8 cellular contexts compared by ENCODE assay signal in genomic region chr5:141558150-141558549, GRCh38.
DNase-seq lines count a peak whose midpoint lies in the region; ATAC-seq and TF ChIP-seq lines count a peak whose summit lies in the region.

No MANE protein-coding gene starts in this region.

- H3K4me3 ChIP-seq in tibial nerve, result no peak overlapping the region

- TF ChIP-seq POLR2A in tibial nerve (IDR thresholded peaks at IDR 0.05), result no peak

- peak overlapping the region; percentile 25 for H3K27ac Mint-ChIP-seq in activated naive CD4-positive, alpha-beta T cell treated with anti-CD3 and anti-CD28 coated beads, Interleukin-2, amount 10 ng/mL, durations not matched to agents 7 days and 5 days
- peak overlapping the region; percentile 85 for H3K27ac Mint-ChIP-seq in activated T-helper 17 cell treated with anti-CD3 and anti-CD28 coated beads, Interleukin-2, amount 50 U/mL, for 72 hours

- H3K36me3 ChIP-seq in tibial nerve, result peaks cover 0 to 5% (median 0%) of the 10 kb centered on the region in 3 donors

- peaks cover 71% of the 10 kb centered on the region for H3K36me3 Mint-ChIP-seq in activated naive CD4-positive, alpha-beta T cell treated with anti-CD3 and anti-CD28 coated beads, Interleukin-2, amount 10 ng/mL, durations not matched to agents 7 days and 5 days
- H3K36me3 Mint-ChIP-seq in activated T-helper 17 cell treated with anti-CD3 and anti-CD28 coated beads, Interleukin-2, amount 50 U/mL, for 72 hours (ENCODE audit: low read depth), result peaks cover 96% of the 10 kb centered on the region

- H3K4me3 Mint-ChIP-seq in activated naive CD4-positive, alpha-beta T cell treated with anti-CD3 and anti-CD28 coated beads, Interleukin-2, amount 10 ng/mL, durations not matched to agents 7 days and 5 days, result no peak overlapping the region
- H3K4me3 Mint-ChIP-seq in activated T-helper 17 cell treated with anti-CD3 and anti-CD28 coated beads, Interleukin-2, amount 50 U/mL, for 72 hours, result no peak overlapping the region

- H3K9me3 ChIP-seq in tibial nerve, result no peaks in the 10 kb centered on the region

- peak overlapping the region; percentile 28 to 92 (median 68) for H3K27ac ChIP-seq in tibial nerve

- DNase-seq in activated naive CD4-positive, alpha-beta T cell treated with anti-CD3 and anti-CD28 coated beads, Interleukin-2, amount 10 ng/mL, durations not matched to agents 7 days and 5 days, result no peak
- DNase-seq in activated naive CD4-positive, alpha-beta T cell treated with anti-CD3 and anti-CD28 coated beads, Interleukin-2, amount 50 U/mL, for 16 hours, result no peak
- DNase-seq in iris pigment epithelial cell (ENCODE audit: low read depth) (peak; percentile 9), tibial nerve (ENCODE audit: low spot score in 2 of 2) (no peak), NCI-H1436 (lab: John Stamatoyannopoulos, UW) (no peak), putamen (ENCODE audit: low spot score) (no peak), NCI-H82 treated with DMSO at 0.1 percent for 48 hours (lab: John Stamatoyannopoulos, UW; ENCODE audit: unreplicated experiment) (no peak)

- no peak for TF ChIP-seq EP300 in tibial nerve (IDR thresholded peaks at IDR 0.05)

- H3K4me1 ChIP-seq in tibial nerve, result peaks cover 0 to 41% (median 11%) of the 10 kb centered on the region in 4 donors

- no peaks in the 10 kb centered on the region for H3K27me3 ChIP-seq in tibial nerve

- peaks cover 18% of the 10 kb centered on the region for H3K4me1 Mint-ChIP-seq in activated naive CD4-positive, alpha-beta T cell treated with anti-CD3 and anti-CD28 coated beads, Interleukin-2, amount 10 ng/mL, durations not matched to agents 7 days and 5 days
- H3K4me1 Mint-ChIP-seq in activated T-helper 17 cell treated with anti-CD3 and anti-CD28 coated beads, Interleukin-2, amount 50 U/mL, for 72 hours, result peaks cover 23% of the 10 kb centered on the region

- H3K9me3 Mint-ChIP-seq in activated naive CD4-positive, alpha-beta T cell treated with anti-CD3 and anti-CD28 coated beads, Interleukin-2, amount 10 ng/mL, durations not matched to agents 7 days and 5 days, result no peaks in the 10 kb centered on the region
- H3K9me3 Mint-ChIP-seq in activated T-helper 17 cell treated with anti-CD3 and anti-CD28 coated beads, Interleukin-2, amount 50 U/mL, for 72 hours, result no peaks in the 10 kb centered on the region

- ATAC-seq in activated T-helper 17 cell treated with anti-CD3 and anti-CD28 coated beads, Interleukin-2, amount 50 U/mL, for 72 hours (replicated peaks), result no peak

- CTCF ChIA-PET in activated naive CD4-positive, alpha-beta T cell treated with anti-CD3 and anti-CD28 coated beads, Interleukin-2, amount 10 ng/mL, durations not matched to agents 7 days and 5 days (lab: Charles Lee), result interaction anchor here (0.6 to 4.2 kb wide), 29 partner anchors 9 to 474 kb away, joined by 3 to 39 read pairs (median 4); partner anchors contain the start of genes PCDHB14, PCDHGA10, PCDHGA11 and PCDHGA12

- H3K27me3 Mint-ChIP-seq in activated naive CD4-positive, alpha-beta T cell treated with anti-CD3 and anti-CD28 coated beads, Interleukin-2, amount 10 ng/mL, durations not matched to agents 7 days and 5 days, result no peaks in the 10 kb centered on the region
- no peaks in the 10 kb centered on the region for H3K27me3 Mint-ChIP-seq in activated T-helper 17 cell treated with anti-CD3 and anti-CD28 coated beads, Interleukin-2, amount 50 U/mL, for 72 hours

- peak in 2 of 5 experiments; percentile 1 to 4 for TF ChIP-seq CTCF in tibial nerve (IDR thresholded peaks at IDR 0.05)

- WGBS in tibial nerve, 2 donors, result 28 to 36% methylated on average over 6 of the region's 6 CpGs
